In genomic region chr1:37794372-37795339, GRCh38 we compare ENCODE assay signal across 8 cellular contexts. TPM values are rescaled to one million over a fixed set of nuclear protein-coding genes. Genes with fewer than 3 reads are reported as not detected.
DNase-seq lines count a peak whose midpoint lies in the region; ATAC-seq and TF ChIP-seq lines count a peak whose summit lies in the region.

No MANE protein-coding gene starts in this region.

- peaks cover 62% of the 10 kb centered on the region for H3K27me3 Mint-ChIP-seq in activated naive CD4-positive, alpha-beta T cell treated with anti-CD3 and anti-CD28 coated beads, Interleukin-2, amount 10 ng/mL, durations not matched to agents 7 days and 5 days
- no peaks in the 10 kb centered on the region for H3K27me3 Mint-ChIP-seq in MCF 10A (ENCODE audit: insufficient read depth, unreplicated experiment)
- peaks cover 17 to 48% (median 23%) of the 10 kb centered on the region in 5 donors for H3K27me3 Mint-ChIP-seq in naive thymus-derived CD8-positive, alpha-beta T cell

- no peak for TF ChIP-seq CTCF in MCF 10A (IDR thresholded peaks at IDR 0.05; ENCODE audit: unreplicated experiment)

- H3K9me3 Mint-ChIP-seq in activated naive CD4-positive, alpha-beta T cell treated with anti-CD3 and anti-CD28 coated beads, Interleukin-2, amount 10 ng/mL, durations not matched to agents 7 days and 5 days = no peaks in the 10 kb centered on the region
- H3K9me3 Mint-ChIP-seq in MCF 10A (ENCODE audit: unreplicated experiment) = no peaks in the 10 kb centered on the region
- no peaks in the 10 kb centered on the region for H3K9me3 Mint-ChIP-seq in naive thymus-derived CD8-positive, alpha-beta T cell

- CTCF ChIA-PET in activated naive CD4-positive, alpha-beta T cell treated with anti-CD3 and anti-CD28 coated beads, Interleukin-2, amount 10 ng/mL, durations not matched to agents 7 days and 5 days (lab: Charles Lee) = interaction anchor here (0.7 kb wide), 1 partner anchor 33 kb away, joined by 3 read pairs; no protein-coding TSS in a partner anchor
- CTCF ChIA-PET in MCF 10A (lab: Yijun Ruan, JAX) = interaction anchor here (1.6 kb wide), 1 partner anchor 65 kb away, joined by 4 read pairs; the partner anchor contains the start of gene MTF1

- peaks cover 16% of the 10 kb centered on the region for H3K4me1 Mint-ChIP-seq in activated naive CD4-positive, alpha-beta T cell treated with anti-CD3 and anti-CD28 coated beads, Interleukin-2, amount 10 ng/mL, durations not matched to agents 7 days and 5 days
- H3K4me1 Mint-ChIP-seq in MCF 10A (ENCODE audit: insufficient read depth, unreplicated experiment) = peaks cover 16% of the 10 kb centered on the region
- H3K4me1 Mint-ChIP-seq in naive thymus-derived CD8-positive, alpha-beta T cell = peaks cover 8 to 13% (median 12%) of the 10 kb centered on the region in 4 donors

- no peak overlapping the region for H3K27ac Mint-ChIP-seq in activated naive CD4-positive, alpha-beta T cell treated with anti-CD3 and anti-CD28 coated beads, Interleukin-2, amount 10 ng/mL, durations not matched to agents 7 days and 5 days
- H3K27ac Mint-ChIP-seq in MCF 10A (ENCODE audit: low read depth, unreplicated experiment) = peak overlapping the region; percentile 71
- H3K27ac Mint-ChIP-seq in naive thymus-derived CD8-positive, alpha-beta T cell = peak overlapping the region in 1 of 10 donors; percentile 75

- BruUV-seq in MCF 10A (replicated peaks; lab: Mats Ljungman, UMichigan) = no TSS peak

- H3K36me3 Mint-ChIP-seq in activated naive CD4-positive, alpha-beta T cell treated with anti-CD3 and anti-CD28 coated beads, Interleukin-2, amount 10 ng/mL, durations not matched to agents 7 days and 5 days = peaks cover 3% of the 10 kb centered on the region
- peaks cover 42% of the 10 kb centered on the region for H3K36me3 Mint-ChIP-seq in MCF 10A (ENCODE audit: insufficient read depth, unreplicated experiment)
- H3K36me3 Mint-ChIP-seq in naive thymus-derived CD8-positive, alpha-beta T cell = peaks cover 0 to 6% (median 1%) of the 10 kb centered on the region in 3 donors

- intact Hi-C loops in MCF 10A (cut with micrococcal nuclease) = loop anchor here (1.0 kb wide), 1 partner anchor 104 kb away; a partner anchor contains a TSS

- POLR2A ChIA-PET in MCF 10A (lab: Yijun Ruan, JAX) = interaction anchor here (1.1 to 1.3 kb wide), 4 partner anchors 12 to 106 kb away, joined by 4 to 5 read pairs (median 4); partner anchors contain the start of genes C1orf122 and YRDC
- POLR2A ChIA-PET in naive thymus-derived CD8-positive, alpha-beta T cell (lab: Charles Lee) = interaction anchor here (1.2 kb wide), 1 partner anchor 13 kb away, joined by 4 read pairs; the partner anchor contains the start of genes C1orf122 and YRDC

- in situ Hi-C loops in KBM-7 (cut with MboI; ENCODE audit: low pct_unique_long_range_greater_than_20kb, low sequenced_read_pairs) = no loop called here

- peak in 1 of 2 donors; percentile 31 for ATAC-seq in naive thymus-derived CD8-positive, alpha-beta T cell
- ATAC-seq in GM21381 (IDR thresholded peaks at IDR 0.05; ENCODE audit: unreplicated experiment) (no peak), HG02798 (IDR thresholded peaks at IDR 0.05; ENCODE audit: poor library complexity, unreplicated experiment) (no peak)

- peak overlapping the region; percentile 65 for H3K4me3 Mint-ChIP-seq in activated naive CD4-positive, alpha-beta T cell treated with anti-CD3 and anti-CD28 coated beads, Interleukin-2, amount 10 ng/mL, durations not matched to agents 7 days and 5 days
- H3K4me3 Mint-ChIP-seq in MCF 10A (ENCODE audit: unreplicated experiment) = peak overlapping the region; percentile 82
- H3K4me3 Mint-ChIP-seq in naive thymus-derived CD8-positive, alpha-beta T cell = peak overlapping the region; percentile 63 to 86 (median 78)

- DNase-seq in activated naive CD4-positive, alpha-beta T cell treated with anti-CD3 and anti-CD28 coated beads, Interleukin-2, amount 10 ng/mL, durations not matched to agents 7 days and 5 days = no peak
- no peak for DNase-seq in activated naive CD4-positive, alpha-beta T cell (lab: John Stamatoyannopoulos, UW)
- DNase-seq in KBM-7 (peak; percentile 29), MCF 10A (ENCODE audit: unreplicated experiment) (peak; percentile 32), NOMO-1 (lab: John Stamatoyannopoulos, UW; ENCODE audit: unreplicated experiment in 2 of 2) (no peak)
- DNase-seq in naive thymus-derived CD8-positive, alpha-beta T cell = peak in 1 of 10 donors; percentile 3

RNA-seq across cellular contexts. Expression of gene MANEAL, which starts 1.0 kb away (rescaled TPM):
- 11.6 and 12.3 TPM in 2 replicates for total RNA-seq in MCF 10A (2022)
- total RNA-seq in naive thymus-derived CD8-positive, alpha-beta T cell = 1 to 10 TPM; 1.0 to 1.1 TPM
- 1 to 10 TPM in 2 of 3 donors, under 1 TPM in 1; 0.23 to 1.4 (median 1.0) TPM for polyA plus RNA-seq in naive thymus-derived CD8-positive, alpha-beta T cell

RNA-seq across cellular contexts. Expression of gene C1orf122, which starts 12.9 kb away (rescaled TPM):
- total RNA-seq in MCF 10A (2022) = 72.4 and 81.5 TPM in 2 replicates
- 10 to 100 TPM; 15.1 to 16.4 TPM for total RNA-seq in naive thymus-derived CD8-positive, alpha-beta T cell
- 10 to 100 TPM; 28.5 to 30.5 (median 29.2) TPM for polyA plus RNA-seq in naive thymus-derived CD8-positive, alpha-beta T cell

RNA-seq across cellular contexts. Expression of gene YRDC, which starts 13.4 kb away (rescaled TPM):
- total RNA-seq in MCF 10A (2022) = 40.4 and 41.5 TPM in 2 replicates
- 10 to 100 TPM; 16.6 to 18.5 TPM for total RNA-seq in naive thymus-derived CD8-positive, alpha-beta T cell
- 10 to 100 TPM; 14.8 to 34.3 (median 23.0) TPM for polyA plus RNA-seq in naive thymus-derived CD8-positive, alpha-beta T cell

RNA-seq across cellular contexts. Expression of gene EPHA10, which starts 29.7 kb away (rescaled TPM):
- total RNA-seq in MCF 10A (2022) = 0.74 and 1.0 TPM in 2 replicates
- not detected for total RNA-seq in naive thymus-derived CD8-positive, alpha-beta T cell
- polyA plus RNA-seq in naive thymus-derived CD8-positive, alpha-beta T cell = not detected

Comparison
In these comparisons a context has a peak if more than half of its experiments do, and no peak if none do; other contexts are left out.
1. DNase-seq: peak in KBM-7 (single experiment) and MCF 10A (single experiment); none in activated naive CD4-positive, alpha-beta T cell treated with anti-CD3 and anti-CD28 coated beads, Interleukin-2, amount 10 ng/mL, durations not matched to agents 7 days and 5 days (single experiment), activated naive CD4-positive, alpha-beta T cell (0 of 4) and NOMO-1 (0 of 2).
2. Peak in every context shown above with its lines, with median percentiles within 50 percentile points of each other: H3K4me3 Mint-ChIP-seq.